1 cellular context compared by ENCODE assay signal in genomic region chr2:173493874-173494273, GRCh38.
TF ChIP-seq lines count a peak whose summit lies in the region.

No MANE protein-coding gene starts in this region.

TF ChIP-seq in IMR-90, 13 proteins besides CTCF, POLR2A, EP300 and RAD21:
- no peak for TF ChIP-seq BHLHE40 (IDR thresholded peaks at IDR 0.05; ENCODE audit: low read depth, low read length)
- no peak for TF ChIP-seq RFX5 (IDR thresholded peaks at IDR 0.05; ENCODE audit: low read depth, low read length)
- TF ChIP-seq CEBPB (IDR thresholded peaks at IDR 0.05; ENCODE audit: low read depth, low read length): no peak
- no peak for TF ChIP-seq MAZ (IDR thresholded peaks at IDR 0.05; ENCODE audit: borderline replicate concordance, low read depth, low read length)
- no peak for TF ChIP-seq FOS (IDR thresholded peaks at IDR 0.05; ENCODE audit: low read depth, low read length)
